In genomic region chr11:20337526-20338154, GRCh38 we compare ENCODE assay signal across 8 cellular contexts. TPM values are rescaled to one million over a fixed set of nuclear protein-coding genes. Genes with fewer than 3 reads are reported as not detected.
DNase-seq lines count a peak whose midpoint lies in the region; ATAC-seq and TF ChIP-seq lines count a peak whose summit lies in the region.

No MANE protein-coding gene starts in this region.

- H3K9me2 ChIP-seq in neural cell (ENCODE audit: insufficient read depth, low read length) = no peaks in the 10 kb centered on the region

- ATAC-seq in Right ventricle myocardium inferior (no peak), HG03439 (IDR thresholded peaks at IDR 0.05; ENCODE audit: unreplicated experiment) (no peak), HG02884 (IDR thresholded peaks at IDR 0.05; ENCODE audit: unreplicated experiment) (no peak)

- no peaks in the 10 kb centered on the region for H3K79me2 ChIP-seq in neural cell (replicated peaks; ENCODE audit: insufficient read depth, low read length)

- H3K9ac ChIP-seq in neural cell (ENCODE audit: low read length) = no peak overlapping the region

- peaks cover 24% of the 10 kb centered on the region for H3K4me1 Mint-ChIP-seq in brain

- H3K27ac ChIP-seq in left ventricle myocardium inferior (replicated peaks) (no peak overlapping the region), neural cell (ENCODE audit: low read length) (no peak overlapping the region)

- H3K27me3 ChIP-seq in left ventricle myocardium inferior (ENCODE audit: low read depth) = peaks cover 64% of the 10 kb centered on the region
- H3K27me3 ChIP-seq in neural cell (ENCODE audit: insufficient read depth, low read depth, low read length) = peaks cover 42% of the 10 kb centered on the region

- no peaks in the 10 kb centered on the region for H4K20me1 ChIP-seq in neural cell (ENCODE audit: insufficient read depth)

- H3F3A ChIP-seq in neural cell (ENCODE audit: insufficient read depth, low read length, poor library complexity, severe bottlenecking) = no peaks in the 10 kb centered on the region

- H3K4me3 ChIP-seq in left ventricle myocardium inferior (no peak overlapping the region), neural cell (ENCODE audit: low read length) (no peak overlapping the region)

- no peak overlapping the region for H3K4me2 ChIP-seq in neural cell (ENCODE audit: low read length)

- intact Hi-C loops in left ventricle myocardium inferior (cut with micrococcal nuclease) = no loop called here
- intact Hi-C loops in Right ventricle myocardium inferior (cut with DNase I) = no loop called here

- peak overlapping the region in 1 of 5 experiments; percentile 19 for H3K4me3 Mint-ChIP-seq in brain

- no peak overlapping the region for H2AFZ ChIP-seq in neural cell (ENCODE audit: low read depth, low read length)

- TF ChIP-seq EP300 in neural cell (conservative IDR thresholded peaks at IDR 0.05; ENCODE audit: poor library complexity, severe bottlenecking) = no peak

- TF ChIP-seq CTCF in left ventricle myocardium inferior (IDR thresholded peaks at IDR 0.05; ENCODE audit: borderline replicate concordance) (peak; percentile 38), brain (conservative IDR thresholded peaks at IDR 0.05) (peak; percentile 68 to 78), neural cell (IDR thresholded peaks at IDR 0.05; ENCODE audit: poor library complexity, severe bottlenecking) (peak; percentile 77)

- TF ChIP-seq RAD21 in neural cell (conservative IDR thresholded peaks at IDR 0.05) = peak; percentile 81

- H3K4me1 ChIP-seq in left ventricle myocardium inferior = no peaks in the 10 kb centered on the region

- peaks cover 0 to 2% (median 0%) of the 10 kb centered on the region in 5 experiments for H3K9me3 Mint-ChIP-seq in brain

- H3K9me3 ChIP-seq in left ventricle myocardium inferior (replicated peaks) (no peaks in the 10 kb centered on the region), neural cell (ENCODE audit: low read length) (no peaks in the 10 kb centered on the region)

- H3K36me3 ChIP-seq in left ventricle myocardium inferior (no peaks in the 10 kb centered on the region), neural cell (ENCODE audit: insufficient read depth, low read length) (no peaks in the 10 kb centered on the region)

- DNase-seq in left ventricle myocardium inferior (no peak), Right ventricle myocardium inferior (ENCODE audit: missing footprints) (no peak), NCI-H1694 treated with DMSO at 0.1 percent for 48 hours (lab: John Stamatoyannopoulos, UW) (peak; percentile 57), SKM-1 treated with dmso at 0.1 percent for 144 hours (lab: John Stamatoyannopoulos, UW; ENCODE audit: unreplicated experiment) (no peak)

- H3K36me3 Mint-ChIP-seq in brain = no peaks in the 10 kb centered on the region

- peaks cover 34% of the 10 kb centered on the region for H3K27me3 Mint-ChIP-seq in brain

- H3K27ac Mint-ChIP-seq in brain = no peak overlapping the region

TF ChIP-seq in neural cell, 6 proteins besides CTCF, POLR2A, EP300 and RAD21:
- TF ChIP-seq REST (IDR thresholded peaks at IDR 0.05; ENCODE audit: borderline replicate concordance) (no peak), SMC3 (conservative IDR thresholded peaks at IDR 0.05; ENCODE audit: poor library complexity) (peak; percentile 82)

RNA-seq across cellular contexts. Expression of gene HTATIP2, which starts 25.9 kb away (rescaled TPM):
- 17.4 TPM for total RNA-seq in left ventricle myocardium inferior
- total RNA-seq in Right ventricle myocardium inferior = 23.4 TPM
- polyA plus RNA-seq in brain (ENCODE audit: insufficient read depth, low read depth, low replicate concordance) = 25.7 TPM
- 0.46 TPM in 1 of 2 replicates, not detected in the other for polyA plus RNA-seq in neural cell
- polyA minus RNA-seq in neural cell = not detected in 2 replicates

RNA-seq across cellular contexts. Expression of gene PRMT3, which starts 49.9 kb away (rescaled TPM):
- total RNA-seq in left ventricle myocardium inferior = 11.4 TPM
- total RNA-seq in Right ventricle myocardium inferior = 13.3 TPM
- polyA plus RNA-seq in brain (ENCODE audit: insufficient read depth, low read depth, low replicate concordance) = 5.4 TPM
- polyA plus RNA-seq in neural cell = 16.5 and 16.7 TPM in 2 replicates
- polyA minus RNA-seq in neural cell = 16.7 and 17.8 TPM in 2 replicates
